Comparison of ENCODE assay signal across 11 cellular contexts in the genomic region with DNA sequence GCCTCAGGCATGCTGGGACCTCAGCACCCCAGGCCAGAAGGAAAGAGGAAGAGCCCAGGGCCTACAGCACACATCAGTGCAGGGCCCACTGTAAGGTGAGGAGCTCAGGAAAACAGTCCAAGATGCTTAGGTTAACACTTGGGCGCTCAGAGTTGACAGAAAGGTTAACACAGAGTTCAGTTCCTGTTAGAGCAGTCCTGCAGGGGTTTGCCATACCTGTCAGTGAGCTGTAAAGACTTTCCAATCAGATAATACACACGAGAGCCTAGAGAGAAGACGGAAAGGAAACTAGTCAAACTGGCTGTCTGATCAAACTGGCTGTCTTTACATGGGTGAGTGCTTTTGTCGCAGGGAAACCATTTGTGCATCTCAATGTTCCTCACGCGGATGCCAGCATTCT.
DNase-seq lines count a peak whose midpoint lies in the region; ATAC-seq, FAIRE-seq and TF ChIP-seq lines count a peak whose summit lies in the region.
"Had no signal": no experiment of that assay in that cellular context is flagged by ENCODE, and none has a peak within 500 bp of the region (broad histone marks: within the 10 kb centered on the region; RNA-seq: fewer than 3 reads in every experiment).

No MANE protein-coding gene starts in this region.

- POLR2A ChIA-PET in GM12878 (lab: Charles Lee): no interaction called here

- no peak overlapping the region for H3K27ac ChIP-seq in GM23248
- H3K27ac ChIP-seq in GM12878 (ENCODE audit: control insufficient read depth, insufficient read depth): no peak overlapping the region
- no peak overlapping the region for H3K27ac ChIP-seq in small intestine (ENCODE audit: low read depth in 1 of 2, low read length in 1 of 2)

- H3K9me3 ChIP-seq in GM23248 (ENCODE audit: low read depth) (no peaks in the 10 kb centered on the region), GM12878 (replicated peaks; ENCODE audit: control insufficient read depth, insufficient read depth, low read length) (no peaks in the 10 kb centered on the region), small intestine (ENCODE audit: control insufficient read depth, low read depth) (no peaks in the 10 kb centered on the region)

- peaks cover 11% of the 10 kb centered on the region for H3K4me1 ChIP-seq in GM23248 (ENCODE audit: insufficient read depth)
- no peaks in the 10 kb centered on the region for H3K4me1 ChIP-seq in GM12878 (ENCODE audit: control insufficient read depth, insufficient read depth, low read length)
- no peaks in the 10 kb centered on the region for H3K4me1 ChIP-seq in small intestine (ENCODE audit: control insufficient read depth in 2 of 2, insufficient read depth in 1 of 2, low read depth in 1 of 2, low read length in 1 of 2)

- H3K36me3 Mint-ChIP-seq in natural killer cell: no peaks in the 10 kb centered on the region
- H3K36me3 Mint-ChIP-seq: CD4-positive, CD25-positive, alpha-beta regulatory T cell had no signal

- peak overlapping the region; percentile 40 for H3K4me2 ChIP-seq in GM23248 (ENCODE audit: unreplicated experiment)
- no peak overlapping the region for H3K4me2 ChIP-seq in GM12878 (ENCODE audit: control insufficient read depth, insufficient read depth)

- TF ChIP-seq CTCF in GM12878 (IDR thresholded peaks at IDR 0.05 in 2 of 3, conservative IDR thresholded peaks at IDR 0.05 in 1 of 3; ENCODE audit: control insufficient read depth in 2 of 3, extremely low read depth in 1 of 3, insufficient read depth in 1 of 3, low read depth in 3 of 3, low read length in 3 of 3) (no peak), natural killer cell (IDR thresholded peaks at IDR 0.05) (no peak)

- H3K27me3 ChIP-seq in GM23248 (replicated peaks; ENCODE audit: insufficient read depth) (no peaks in the 10 kb centered on the region), GM12878 (replicated peaks in 1 of 2; ENCODE audit: control insufficient read depth in 2 of 2, insufficient read depth in 2 of 2, low read length in 1 of 2) (no peaks in the 10 kb centered on the region), small intestine (ENCODE audit: control insufficient read depth in 2 of 2, insufficient read depth in 2 of 2, low read length in 2 of 2) (no peaks in the 10 kb centered on the region)

- H3K27me3 Mint-ChIP-seq in natural killer cell (ENCODE audit: low read depth in 2 of 2): no peaks in the 10 kb centered on the region
- H3K27me3 Mint-ChIP-seq: activated T-helper 17 cell treated with anti-CD3 and anti-CD28 coated beads, Interleukin-2, amount 50 U/mL, for 72 hours; CD4-positive, CD25-positive, alpha-beta regulatory T cell had no signal

- no peak overlapping the region for H3K27ac Mint-ChIP-seq in natural killer cell
- H3K27ac Mint-ChIP-seq: activated T-helper 17 cell treated with anti-CD3 and anti-CD28 coated beads, Interleukin-2, amount 50 U/mL, for 72 hours; CD4-positive, CD25-positive, alpha-beta regulatory T cell had no signal

- no peaks in the 10 kb centered on the region for H4K20me1 ChIP-seq in GM23248 (ENCODE audit: insufficient read depth)
- no peaks in the 10 kb centered on the region for H4K20me1 ChIP-seq in GM12878 (ENCODE audit: control insufficient read depth, insufficient read depth)

- H3K9ac ChIP-seq in GM23248 (no peak overlapping the region; the same call in 1 of the 2 replicates), GM12878 (ENCODE audit: control insufficient read depth, insufficient read depth, low read length) (no peak overlapping the region)

- TF ChIP-seq EP300 in GM12878 (IDR thresholded peaks at IDR 0.05; ENCODE audit: borderline replicate concordance in 1 of 2, control insufficient read depth in 1 of 2, low read depth in 2 of 2, low read length in 2 of 2): no peak

- no peak overlapping the region for H3K4me3 ChIP-seq in GM23248
- H3K4me3 ChIP-seq in GM12878: no peak overlapping the region
- no peak overlapping the region for H3K4me3 ChIP-seq in small intestine (ENCODE audit: low read depth in 1 of 2, low read length in 2 of 2)

- DNase-seq in GM23248: peak; percentile 8
- no peak for DNase-seq in GM12878 (ENCODE audit: low read depth, low spot score)
- peak; percentile 62 for DNase-seq in islet precursor cell
- peak; percentile 4 for DNase-seq in small intestine
- no peak for DNase-seq in NOMO-1 (lab: John Stamatoyannopoulos, UW; ENCODE audit: unreplicated experiment in 2 of 2)
- no peak for DNase-seq in GM19239 (ENCODE audit: insufficient read length, low spot score)
- DNase-seq in natural killer cell: no peak
- DNase-seq: CD4-positive, CD25-positive, alpha-beta regulatory T cell; NCI-H187 treated with DMSO at 0.1 percent for 48 hours had no signal

- RAD21 ChIA-PET in GM12878 (lab: Charles Lee; ENCODE audit: unreplicated experiment): no interaction called here

- no TSS peak for BruUV-seq in GM12878 (replicated peaks; lab: Mats Ljungman, UMichigan)

- intact Hi-C loops in GM12878 (cut with micrococcal nuclease; ENCODE audit: unreplicated experiment): no loop called here
- intact Hi-C loops in natural killer cell (cut with micrococcal nuclease): no loop called here

- TF ChIP-seq RAD21 in GM12878 (IDR thresholded peaks at IDR 0.05; ENCODE audit: insufficient read depth, low read depth, low read length): no peak

- no peaks in the 10 kb centered on the region for H3K4me1 Mint-ChIP-seq in natural killer cell
- H3K4me1 Mint-ChIP-seq: activated T-helper 17 cell treated with anti-CD3 and anti-CD28 coated beads, Interleukin-2, amount 50 U/mL, for 72 hours; CD4-positive, CD25-positive, alpha-beta regulatory T cell had no signal

- H3K36me3 ChIP-seq in GM23248 (ENCODE audit: low read depth) (no peaks in the 10 kb centered on the region), GM12878 (ENCODE audit: control insufficient read depth in 2 of 2, insufficient read depth in 2 of 2, low read length in 1 of 2) (no peaks in the 10 kb centered on the region), small intestine (ENCODE audit: control insufficient read depth in 2 of 2, insufficient read depth in 2 of 2, low read length in 2 of 2) (no peaks in the 10 kb centered on the region)

- CTCF ChIA-PET in GM12878 (lab: Yijun Ruan, JAX): no interaction called here

- ATAC-seq in GM12878 (peak; percentile 16; the same call in 1 of the 3 replicates), HG02588 (IDR thresholded peaks at IDR 0.05; ENCODE audit: unreplicated experiment) (no peak), natural killer cell (no peak)
- ATAC-seq: activated T-helper 17 cell treated with anti-CD3 and anti-CD28 coated beads, Interleukin-2, amount 50 U/mL, for 72 hours had no signal

- SMC1A ChIA-PET in GM12878 (lab: Charles Lee; ENCODE audit: uncharacterized antibody, unreplicated experiment): no interaction called here

- no peaks in the 10 kb centered on the region for H3F3A ChIP-seq in GM23248 (ENCODE audit: insufficient read depth)

- no peak overlapping the region for H3K4me3 Mint-ChIP-seq in natural killer cell
- H3K4me3 Mint-ChIP-seq: activated T-helper 17 cell treated with anti-CD3 and anti-CD28 coated beads, Interleukin-2, amount 50 U/mL, for 72 hours; CD4-positive, CD25-positive, alpha-beta regulatory T cell had no signal

- H2AFZ ChIP-seq in GM23248: peak overlapping the region; percentile 12
- no peak overlapping the region for H2AFZ ChIP-seq in GM12878 (ENCODE audit: control insufficient read depth, low read depth, low read length)

- H3K9me3 Mint-ChIP-seq in natural killer cell: peaks cover 0 to 2% of the 10 kb centered on the region in 2 donors
- H3K9me3 Mint-ChIP-seq: activated T-helper 17 cell treated with anti-CD3 and anti-CD28 coated beads, Interleukin-2, amount 50 U/mL, for 72 hours had no signal

- FAIRE-seq in GM12878 (lab: Jason Lieb, UNC) (no peak), small intestine (lab: Jason Lieb, UNC) (no peak), GM19239 (lab: Jason Lieb, UNC) (no peak)

- TF ChIP-seq POLR2A in GM12878 (IDR thresholded peaks at IDR 0.05; ENCODE audit: low read depth, low read length): no peak

- no peaks in the 10 kb centered on the region for H3K79me2 ChIP-seq in GM23248 (ENCODE audit: insufficient read depth)
- H3K79me2 ChIP-seq in GM12878 (ENCODE audit: control insufficient read depth, insufficient read depth, low read length): no peaks in the 10 kb centered on the region

- in situ Hi-C loops in GM23248 (cut with MboI): no loop called here
- in situ Hi-C loops in GM12878 (cut with MboI): no loop called here

- H3K9me2 ChIP-seq in GM23248 (ENCODE audit: insufficient read depth): no peaks in the 10 kb centered on the region

- WGBS in GM23248 (ENCODE audit: low coverage in 1 of 2, low lambda C conversion rate in 2 of 2, missing lambda C conversion rate in 2 of 2), 2 experiments: 23 to 27% methylated on average over 6 of the region's 6 CpGs
- 26% methylated on average over 6 of the region's 6 CpGs for WGBS in GM12878 (ENCODE audit: insufficient coverage, insufficient replicate concordance, low lambda C conversion rate, missing lambda C conversion rate)
- 38 to 52% (median 47%) methylated on average over 6 of the region's 6 CpGs for WGBS in small intestine, 3 donors

TF ChIP-seq in GM12878, 131 proteins besides CTCF, POLR2A, EP300 and RAD21 (continues in another document):
- TF ChIP-seq ZNF274 (IDR thresholded peaks at IDR 0.05; ENCODE audit: insufficient read depth, insufficient read length) (no peak), ZSCAN29 (IDR thresholded peaks at IDR 0.05) (no peak), NFIC (IDR thresholded peaks at IDR 0.05; ENCODE audit: low read depth, low read length) (no peak), HDAC6 (IDR thresholded peaks at IDR 0.05; ENCODE audit: unreplicated experiment) (no peak), POLR2AphosphoS2 (IDR thresholded peaks at IDR 0.05; ENCODE audit: low read depth, low read length) (no peak)
- TF ChIP-seq, protein P1, sequence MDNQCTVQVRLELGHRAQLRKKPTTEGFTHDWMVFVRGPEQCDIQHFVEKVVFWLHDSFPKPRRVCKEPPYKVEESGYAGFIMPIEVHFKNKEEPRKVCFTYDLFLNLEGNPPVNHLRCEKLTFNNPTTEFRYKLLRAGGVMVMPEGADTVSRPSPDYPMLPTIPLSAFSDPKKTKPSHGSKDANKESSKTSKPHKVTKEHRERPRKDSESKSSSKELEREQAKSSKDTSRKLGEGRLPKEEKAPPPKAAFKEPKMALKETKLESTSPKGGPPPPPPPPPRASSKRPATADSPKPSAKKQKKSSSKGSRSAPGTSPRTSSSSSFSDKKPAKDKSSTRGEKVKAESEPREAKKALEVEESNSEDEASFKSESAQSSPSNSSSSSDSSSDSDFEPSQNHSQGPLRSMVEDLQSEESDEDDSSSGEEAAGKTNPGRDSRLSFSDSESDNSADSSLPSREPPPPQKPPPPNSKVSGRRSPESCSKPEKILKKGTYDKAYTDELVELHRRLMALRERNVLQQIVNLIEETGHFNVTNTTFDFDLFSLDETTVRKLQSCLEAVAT (IDR thresholded peaks at IDR 0.05): no peak

Comparison
In these comparisons a context has a peak if more than half of its experiments do, and no peak if none do; other contexts are left out.
1. DNase-seq: peak in GM23248 (single experiment), islet precursor cell (single experiment) and small intestine (single experiment); none in GM12878 (single experiment), NOMO-1 (0 of 2), GM19239 (single experiment) and natural killer cell (single experiment).